26 cellular contexts compared by ENCODE assay signal in genomic region chr12:114369088-114369487, GRCh38. TPM values are rescaled to one million over a fixed set of nuclear protein-coding genes. Genes with fewer than 3 reads are reported as not detected.
"Had no signal": no experiment of that assay in that cellular context is flagged by ENCODE, and none has a peak within 500 bp of the region (broad histone marks: within the 10 kb centered on the region; RNA-seq: fewer than 3 reads in every experiment).

No MANE protein-coding gene starts in this region.

- H3K27ac ChIP-seq: foreskin keratinocyte had no signal

- ATAC-seq: activated naive CD8-positive, alpha-beta T cell treated with anti-CD3 and anti-CD28 coated beads, Interleukin-2, amount 50 U/mL, for 24 hours; activated T-cell treated with anti-CD3 and anti-CD28 coated beads, Interleukin-2, amount 50 U/mL, for 4 hours; esophagus mucosa; foreskin keratinocyte; left lobe of liver; mucosa of descending colon had no signal

- H3K4me3 ChIP-seq: ascending aorta, mucosa of descending colon, skin epidermis had no signal

- H3K27me3 ChIP-seq: ascending aorta, foreskin keratinocyte had no signal

- DNase-seq: activated CD4-positive, alpha-beta T cell treated with anti-CD3 and anti-CD28 coated beads for 48 hours; activated CD4-positive, CD25-positive, alpha-beta regulatory T cell; activated CD8-positive, alpha-beta memory T cell treated with anti-CD3 and anti-CD28 coated beads, Interleukin-2, amount 50 U/mL, for 4 hours; activated naive CD4-positive, alpha-beta T cell treated with anti-CD3 and anti-CD28 coated beads, Interleukin-2, amount 10 ng/mL, durations not matched to agents 7 days and 5 days; activated naive CD8-positive, alpha-beta T cell treated with anti-CD3 and anti-CD28 coated beads, Interleukin-2, amount 50 U/mL, for 24 hours; activated T-cell treated with anti-CD3 and anti-CD28 coated beads, Interleukin-2, amount 50 U/mL, for 4 hours; effector CD8-positive, alpha-beta T cell; foreskin keratinocyte; glutamatergic neuron; kidney; mucosa of descending colon; naive B cell; stimulated activated CD4-positive, alpha-beta T cell treated with anti-CD3 and anti-CD28 coated beads, Interleukin-15, amount 100 ng/mL, for 24 hours; stimulated activated CD4-positive, alpha-beta T cell treated with anti-CD3 and anti-CD28 coated beads, Interleukin-2, amount 100 ng/mL, for 48 hours; T-helper 1 cell; T-helper 9 cell; trophoblast cell had no signal

- FAIRE-seq: bronchial epithelial cell, kidney had no signal

- H3K4me1 ChIP-seq: foreskin keratinocyte had no signal

- H3K9me3 ChIP-seq: ascending aorta, mucosa of descending colon had no signal

RNA-seq across cellular contexts. Expression of gene TBX5, which starts 36.9 kb away (rescaled TPM):
- total RNA-seq: activated T-cell treated with anti-CD3 and anti-CD28 coated beads, Interleukin-2, amount 50 U/mL, for 4 hours; ascending aorta; bronchial epithelial cell; cerebellum; foreskin keratinocyte; kidney; left lobe of liver; mucosa of descending colon; neural crest cell; osteoblast; progenitor cell of endocrine pancreas had no signal
- polyA plus RNA-seq: foreskin keratinocyte had no signal
